8 cellular contexts compared by ENCODE assay signal in the genomic region with DNA sequence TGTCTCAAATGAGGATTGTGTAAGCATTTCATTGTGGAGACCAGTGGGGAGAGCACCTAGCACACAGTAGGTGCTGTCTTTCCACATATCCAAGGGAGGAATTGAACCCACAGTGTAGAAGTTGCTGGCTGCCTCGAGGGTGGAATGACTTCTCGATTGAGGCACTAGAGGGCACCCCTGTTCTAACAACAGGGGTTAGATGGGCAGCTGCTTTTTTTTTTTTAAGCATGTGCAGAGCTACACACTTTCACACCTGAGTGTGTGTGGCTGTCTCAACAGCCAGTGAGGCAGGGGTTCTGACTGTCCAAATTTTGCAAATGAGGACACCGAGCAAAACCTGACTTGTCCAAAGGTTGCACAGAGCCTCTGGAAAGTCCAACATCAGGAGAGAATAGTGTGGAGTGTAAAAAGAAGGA.
DNase-seq lines count a peak whose midpoint lies in the region; ATAC-seq and TF ChIP-seq lines count a peak whose summit lies in the region.

No MANE protein-coding gene starts in this region.

- H3K4me1 ChIP-seq in foreskin keratinocyte, result no peaks in the 10 kb centered on the region

- H3K27me3 Mint-ChIP-seq in activated T-cell treated with anti-CD3 and anti-CD28 coated beads, Interleukin-2, amount 50 U/mL, for 24 hours, result no peaks in the 10 kb centered on the region

- no peaks in the 10 kb centered on the region for H3K9me3 Mint-ChIP-seq in activated T-cell treated with anti-CD3 and anti-CD28 coated beads, Interleukin-2, amount 50 U/mL, for 24 hours

- peaks cover 83% of the 10 kb centered on the region for H3K4me1 Mint-ChIP-seq in activated T-cell treated with anti-CD3 and anti-CD28 coated beads, Interleukin-2, amount 50 U/mL, for 24 hours (ENCODE audit: low read depth)

- DNase-seq in NCI-H510A treated with DMSO at 0.1 percent for 48 hours (lab: John Stamatoyannopoulos, UW), result peak; percentile 11
- no peak for DNase-seq in NCI-H510A (lab: John Stamatoyannopoulos, UW)
- DNase-seq in MV-4-11 (lab: John Stamatoyannopoulos, UW), result peak; percentile 26
- DNase-seq in activated T-cell treated with anti-CD3 and anti-CD28 coated beads, Interleukin-2, amount 50 U/mL, for 24 hours, result peak; percentile 66
- DNase-seq in foreskin keratinocyte, result no peak
- DNase-seq in stimulated activated CD4-positive, alpha-beta T cell treated with anti-CD3 and anti-CD28 coated beads, Interleukin-2, amount 100 ng/mL, for 24 hours, result peak; percentile 59 to 62

- no peak overlapping the region for H3K4me3 Mint-ChIP-seq in activated T-cell treated with anti-CD3 and anti-CD28 coated beads, Interleukin-2, amount 50 U/mL, for 24 hours

- no peaks in the 10 kb centered on the region for H3K27me3 ChIP-seq in foreskin keratinocyte

- TF ChIP-seq CTCF in foreskin keratinocyte (conservative IDR thresholded peaks at IDR 0.05), result peak; percentile 66

- ATAC-seq in foreskin keratinocyte (no peak), HG02938 (IDR thresholded peaks at IDR 0.05; ENCODE audit: unreplicated experiment) (no peak), HG02885 (IDR thresholded peaks at IDR 0.05; ENCODE audit: poor library complexity, unreplicated experiment) (no peak)

- H3K36me3 Mint-ChIP-seq in activated T-cell treated with anti-CD3 and anti-CD28 coated beads, Interleukin-2, amount 50 U/mL, for 24 hours (ENCODE audit: low read depth), result peaks cover 3% of the 10 kb centered on the region

- H3K27ac ChIP-seq in foreskin keratinocyte, result no peak overlapping the region

- no peak overlapping the region for H3K27ac Mint-ChIP-seq in activated T-cell treated with anti-CD3 and anti-CD28 coated beads, Interleukin-2, amount 50 U/mL, for 24 hours

Comparison
In these comparisons a context has a peak if more than half of its experiments do, and no peak if none do; other contexts are left out.
1. DNase-seq: peak in NCI-H510A treated with DMSO at 0.1 percent for 48 hours (single experiment), MV-4-11 (single experiment), activated T-cell treated with anti-CD3 and anti-CD28 coated beads, Interleukin-2, amount 50 U/mL, for 24 hours (single experiment) and stimulated activated CD4-positive, alpha-beta T cell treated with anti-CD3 and anti-CD28 coated beads, Interleukin-2, amount 100 ng/mL, for 24 hours (2 of 2); none in NCI-H510A (single experiment) and foreskin keratinocyte (0 of 2).